Comparison of ENCODE assay signal across 1 cellular context in the genomic region with DNA sequence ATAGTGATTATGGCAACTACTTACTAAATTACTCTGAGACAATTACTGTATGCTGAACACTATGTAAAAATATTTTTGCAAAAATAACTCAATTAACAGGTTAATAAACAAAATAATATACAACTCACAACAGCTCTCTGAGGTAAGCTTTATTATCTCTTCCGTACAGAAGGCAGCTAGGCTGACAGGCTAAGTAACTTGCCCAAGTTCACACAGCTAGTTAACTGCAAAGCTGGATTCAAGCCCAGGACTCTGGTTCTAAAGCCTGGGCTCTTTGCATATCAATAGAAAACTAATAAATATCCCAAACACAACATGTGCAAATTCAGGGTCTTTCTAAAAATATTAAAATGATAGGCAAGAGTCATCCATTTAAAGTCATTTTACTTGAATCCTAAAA.
TF ChIP-seq lines count a peak whose summit lies in the region.

No MANE protein-coding gene starts in this region.

TF ChIP-seq in K562, 482 proteins besides CTCF, POLR2A, EP300 and RAD21 (continued from another document):
- TF ChIP-seq, protein P1, sequence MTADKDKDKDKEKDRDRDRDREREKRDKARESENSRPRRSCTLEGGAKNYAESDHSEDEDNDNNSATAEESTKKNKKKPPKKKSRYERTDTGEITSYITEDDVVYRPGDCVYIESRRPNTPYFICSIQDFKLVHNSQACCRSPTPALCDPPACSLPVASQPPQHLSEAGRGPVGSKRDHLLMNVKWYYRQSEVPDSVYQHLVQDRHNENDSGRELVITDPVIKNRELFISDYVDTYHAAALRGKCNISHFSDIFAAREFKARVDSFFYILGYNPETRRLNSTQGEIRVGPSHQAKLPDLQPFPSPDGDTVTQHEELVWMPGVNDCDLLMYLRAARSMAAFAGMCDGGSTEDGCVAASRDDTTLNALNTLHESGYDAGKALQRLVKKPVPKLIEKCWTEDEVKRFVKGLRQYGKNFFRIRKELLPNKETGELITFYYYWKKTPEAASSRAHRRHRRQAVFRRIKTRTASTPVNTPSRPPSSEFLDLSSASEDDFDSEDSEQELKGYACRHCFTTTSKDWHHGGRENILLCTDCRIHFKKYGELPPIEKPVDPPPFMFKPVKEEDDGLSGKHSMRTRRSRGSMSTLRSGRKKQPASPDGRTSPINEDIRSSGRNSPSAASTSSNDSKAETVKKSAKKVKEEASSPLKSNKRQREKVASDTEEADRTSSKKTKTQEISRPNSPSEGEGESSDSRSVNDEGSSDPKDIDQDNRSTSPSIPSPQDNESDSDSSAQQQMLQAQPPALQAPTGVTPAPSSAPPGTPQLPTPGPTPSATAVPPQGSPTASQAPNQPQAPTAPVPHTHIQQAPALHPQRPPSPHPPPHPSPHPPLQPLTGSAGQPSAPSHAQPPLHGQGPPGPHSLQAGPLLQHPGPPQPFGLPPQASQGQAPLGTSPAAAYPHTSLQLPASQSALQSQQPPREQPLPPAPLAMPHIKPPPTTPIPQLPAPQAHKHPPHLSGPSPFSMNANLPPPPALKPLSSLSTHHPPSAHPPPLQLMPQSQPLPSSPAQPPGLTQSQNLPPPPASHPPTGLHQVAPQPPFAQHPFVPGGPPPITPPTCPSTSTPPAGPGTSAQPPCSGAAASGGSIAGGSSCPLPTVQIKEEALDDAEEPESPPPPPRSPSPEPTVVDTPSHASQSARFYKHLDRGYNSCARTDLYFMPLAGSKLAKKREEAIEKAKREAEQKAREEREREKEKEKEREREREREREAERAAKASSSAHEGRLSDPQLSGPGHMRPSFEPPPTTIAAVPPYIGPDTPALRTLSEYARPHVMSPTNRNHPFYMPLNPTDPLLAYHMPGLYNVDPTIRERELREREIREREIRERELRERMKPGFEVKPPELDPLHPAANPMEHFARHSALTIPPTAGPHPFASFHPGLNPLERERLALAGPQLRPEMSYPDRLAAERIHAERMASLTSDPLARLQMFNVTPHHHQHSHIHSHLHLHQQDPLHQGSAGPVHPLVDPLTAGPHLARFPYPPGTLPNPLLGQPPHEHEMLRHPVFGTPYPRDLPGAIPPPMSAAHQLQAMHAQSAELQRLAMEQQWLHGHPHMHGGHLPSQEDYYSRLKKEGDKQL (CRISPR knock-in tag; IDR thresholded peaks at IDR 0.05; ENCODE audit: borderline replicate concordance): no peak
- TF ChIP-seq BMI1 (IDR thresholded peaks at IDR 0.05; ENCODE audit: low read length) (no peak), TAL1 (IDR thresholded peaks at IDR 0.05) (0 out of 2 replicates have a peak, but pooled peaks have one; percentile 22), NFIC (IDR thresholded peaks at IDR 0.05) (0 out of 2 replicates have a peak, but pooled peaks have one; percentile 12), IRF2 (CRISPR knock-in tag; IDR thresholded peaks at IDR 0.05) (no peak), KDM5B (IDR thresholded peaks at IDR 0.05; ENCODE audit: insufficient replicate concordance, low read depth, low read length) (no peak), ZBTB9 (CRISPR knock-in tag; IDR thresholded peaks at IDR 0.05) (no peak), POLR2G (IDR thresholded peaks at IDR 0.05; ENCODE audit: low read depth, low read length) (no peak)
TF ChIP-seq in K562: peak in this region for 6.
